ENCODE assay signal across 8 cellular contexts in genomic region chr18:9055185-9055584, GRCh38. TPM values are rescaled to one million over a fixed set of nuclear protein-coding genes. Genes with fewer than 3 reads are reported as not detected.
DNase-seq lines count a peak whose midpoint lies in the region; ATAC-seq and TF ChIP-seq lines count a peak whose summit lies in the region.

No MANE protein-coding gene starts in this region.

- H4K20me1 ChIP-seq in smooth muscle cell (ENCODE audit: low read depth): no peaks in the 10 kb centered on the region

- H3K4me1 ChIP-seq in smooth muscle cell (ENCODE audit: low read depth): peaks cover 6% of the 10 kb centered on the region
- no peaks in the 10 kb centered on the region for H3K4me1 ChIP-seq in Peyer's patch
- no peaks in the 10 kb centered on the region for H3K4me1 ChIP-seq in uterus

- TF ChIP-seq POLR2A in Peyer's patch (IDR thresholded peaks at IDR 0.05) (no peak), uterus (IDR thresholded peaks at IDR 0.05) (no peak)

- H3K79me2 ChIP-seq in smooth muscle cell (ENCODE audit: low read depth): no peaks in the 10 kb centered on the region

- H3K27ac ChIP-seq in smooth muscle cell (ENCODE audit: low read depth) (peak overlapping the region; percentile 37), Peyer's patch (no peak overlapping the region), uterus (peak overlapping the region in 1 of 2 donors; percentile 5)

- H3K36me3 ChIP-seq in smooth muscle cell (ENCODE audit: low read depth) (no peaks in the 10 kb centered on the region), Peyer's patch (no peaks in the 10 kb centered on the region), uterus (no peaks in the 10 kb centered on the region)

- H3K4me3 ChIP-seq in epithelial cell of esophagus (ENCODE audit: low read length) (no peak overlapping the region), smooth muscle cell (no peak overlapping the region), Peyer's patch (no peak overlapping the region), uterus (no peak overlapping the region)

- DNase-seq in SKM-1 treated with dmso at 0.1 percent for 144 hours (lab: John Stamatoyannopoulos, UW; ENCODE audit: unreplicated experiment) (peak; percentile 18), SKM-1 (lab: John Stamatoyannopoulos, UW; ENCODE audit: unreplicated experiment) (no peak), NCI-H69 (lab: John Stamatoyannopoulos, UW) (peak; percentile 63), epithelial cell of esophagus (ENCODE audit: low read depth) (peak; percentile 90), smooth muscle cell (lab: John Stamatoyannopoulos, UW; ENCODE audit: unreplicated experiment) (no peak), Peyer's patch (no peak), uterus (no peak)

- no peak overlapping the region for H3K9ac ChIP-seq in smooth muscle cell (ENCODE audit: low read depth)

- no peaks in the 10 kb centered on the region for H3K27me3 ChIP-seq in smooth muscle cell (ENCODE audit: low read depth)
- H3K27me3 ChIP-seq in Peyer's patch: no peaks in the 10 kb centered on the region
- no peaks in the 10 kb centered on the region for H3K27me3 ChIP-seq in uterus

- WGBS in smooth muscle cell (ENCODE audit: low lambda C conversion rate): 19% methylated on average over 1 of the region's 1 CpG

- ATAC-seq in HG02970 (IDR thresholded peaks at IDR 0.05; ENCODE audit: low FRiP score, unreplicated experiment): no peak

- intact Hi-C loops in uterus (cut with DNase I; ENCODE audit: low total_unique reads): no loop called here

- H3K9me3 ChIP-seq in smooth muscle cell (replicated peaks; ENCODE audit: low read depth) (no peaks in the 10 kb centered on the region), Peyer's patch (peaks cover 0 to 7% (median 0%) of the 10 kb centered on the region in 4 donors), uterus (no peaks in the 10 kb centered on the region)

- peak overlapping the region; percentile 68 for H2AFZ ChIP-seq in smooth muscle cell (ENCODE audit: low read depth)

- TF ChIP-seq CTCF in epithelial cell of esophagus (IDR thresholded peaks at IDR 0.05; ENCODE audit: insufficient read depth, low read depth, low read length, missing control alignments) (peak; percentile 15), smooth muscle cell (IDR thresholded peaks at IDR 0.05; ENCODE audit: borderline replicate concordance, insufficient read depth, poor library complexity, severe bottlenecking) (peak; percentile 10), Peyer's patch (IDR thresholded peaks at IDR 0.05) (peak in 2 of 6 experiments; percentile 4 to 10), uterus (IDR thresholded peaks at IDR 0.05) (peak in 1 of 4 experiments; percentile 3)

- no peaks in the 10 kb centered on the region for H3F3A ChIP-seq in smooth muscle cell (ENCODE audit: low read depth)

- no peak overlapping the region for H3K4me2 ChIP-seq in smooth muscle cell

RNA-seq across cellular contexts. Expression of gene NDUFV2, which starts 47.3 kb away (rescaled TPM):
- total RNA-seq in smooth muscle cell: 117 and 131 TPM in 2 replicates
- polyA plus RNA-seq in smooth muscle cell: 153 and 200 TPM in 2 replicates
- 100 to 1,000 TPM in 2 of 4 donors, 10 to 100 TPM in 2; 83.3 to 132 (median 106) TPM for total RNA-seq in Peyer's patch
- 10 to 100 TPM; 54.8 to 99.8 (median 95.8) TPM for total RNA-seq in uterus

Comparison
In these comparisons a context has a peak if more than half of its experiments do, and no peak if none do; other contexts are left out.
1. DNase-seq: peak in SKM-1 treated with dmso at 0.1 percent for 144 hours (single experiment), NCI-H69 (single experiment) and epithelial cell of esophagus (single experiment); none in SKM-1 (single experiment), smooth muscle cell (single experiment), Peyer's patch (0 of 3) and uterus (0 of 2).